2 cellular contexts compared by ENCODE assay signal in genomic region chr17:28085766-28086165, GRCh38.
TF ChIP-seq lines count a peak whose summit lies in the region.

No MANE protein-coding gene starts in this region.

TF ChIP-seq in HepG2, 621 proteins besides CTCF, POLR2A, EP300 and RAD21:
- TF ChIP-seq ATF7 (IDR thresholded peaks at IDR 0.05) (0 out of 2 replicates have a peak, but pooled peaks have one; percentile 20), ATF7 (CRISPR knock-in tag; IDR thresholded peaks at IDR 0.05) (no peak), CREB1 (IDR thresholded peaks at IDR 0.05) (peak; percentile 65), CREB1 (CRISPR knock-in tag; IDR thresholded peaks at IDR 0.05) (no peak), ZNF12 (CRISPR knock-in tag; IDR thresholded peaks at IDR 0.05) (no peak)

TF ChIP-seq in IMR-90, 13 proteins besides CTCF, POLR2A, EP300 and RAD21:
- TF ChIP-seq RFX5 (IDR thresholded peaks at IDR 0.05; ENCODE audit: low read depth, low read length): no peak
